In the genomic region with DNA sequence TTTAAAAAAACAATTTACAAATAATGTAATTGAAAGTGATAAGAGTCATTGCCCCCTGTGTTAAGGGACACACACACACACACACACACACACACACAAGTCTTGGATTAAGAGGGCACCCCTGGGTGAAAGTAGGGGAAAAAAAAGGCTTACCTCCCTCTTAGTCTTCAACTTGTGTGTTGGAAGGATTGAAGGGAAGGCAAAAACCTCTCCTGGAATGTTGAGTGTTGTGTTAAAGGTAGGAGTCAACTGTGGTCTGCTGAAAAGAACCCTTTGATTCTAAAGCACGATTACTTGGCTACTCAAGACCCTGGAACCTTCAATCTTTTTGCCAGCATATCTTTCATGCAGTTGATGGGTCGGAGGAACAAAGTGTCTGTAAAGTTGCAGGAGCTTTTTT, we compare ENCODE assay signal across 1 cellular context.
TF ChIP-seq lines count a peak whose summit lies in the region.

No MANE protein-coding gene starts in this region.

TF ChIP-seq in IMR-90, 13 proteins besides CTCF, POLR2A, EP300 and RAD21 (continued from another document):
- TF ChIP-seq, protein P1, sequence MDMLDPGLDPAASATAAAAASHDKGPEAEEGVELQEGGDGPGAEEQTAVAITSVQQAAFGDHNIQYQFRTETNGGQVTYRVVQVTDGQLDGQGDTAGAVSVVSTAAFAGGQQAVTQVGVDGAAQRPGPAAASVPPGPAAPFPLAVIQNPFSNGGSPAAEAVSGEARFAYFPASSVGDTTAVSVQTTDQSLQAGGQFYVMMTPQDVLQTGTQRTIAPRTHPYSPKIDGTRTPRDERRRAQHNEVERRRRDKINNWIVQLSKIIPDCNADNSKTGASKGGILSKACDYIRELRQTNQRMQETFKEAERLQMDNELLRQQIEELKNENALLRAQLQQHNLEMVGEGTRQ (IDR thresholded peaks at IDR 0.05; ENCODE audit: low read depth, low read length) = no peak
- TF ChIP-seq BHLHE40 (IDR thresholded peaks at IDR 0.05; ENCODE audit: low read depth, low read length) (no peak), MAFK (IDR thresholded peaks at IDR 0.05; ENCODE audit: low read depth, low read length) (no peak), MXI1 (IDR thresholded peaks at IDR 0.05; ENCODE audit: borderline replicate concordance, low read depth, low read length) (no peak), NFE2L2 (IDR thresholded peaks at IDR 0.05; ENCODE audit: low read depth, low read length) (no peak), SMC3 (IDR thresholded peaks at IDR 0.05; ENCODE audit: low read depth, low read length) (no peak), FOS (IDR thresholded peaks at IDR 0.05; ENCODE audit: low read depth, low read length) (no peak), MAZ (IDR thresholded peaks at IDR 0.05; ENCODE audit: borderline replicate concordance, low read depth, low read length) (no peak), CEBPB (IDR thresholded peaks at IDR 0.05; ENCODE audit: low read depth, low read length) (no peak), RCOR1 (IDR thresholded peaks at IDR 0.05; ENCODE audit: insufficient replicate concordance, low read length) (no peak)
- TF ChIP-seq, protein P2, sequence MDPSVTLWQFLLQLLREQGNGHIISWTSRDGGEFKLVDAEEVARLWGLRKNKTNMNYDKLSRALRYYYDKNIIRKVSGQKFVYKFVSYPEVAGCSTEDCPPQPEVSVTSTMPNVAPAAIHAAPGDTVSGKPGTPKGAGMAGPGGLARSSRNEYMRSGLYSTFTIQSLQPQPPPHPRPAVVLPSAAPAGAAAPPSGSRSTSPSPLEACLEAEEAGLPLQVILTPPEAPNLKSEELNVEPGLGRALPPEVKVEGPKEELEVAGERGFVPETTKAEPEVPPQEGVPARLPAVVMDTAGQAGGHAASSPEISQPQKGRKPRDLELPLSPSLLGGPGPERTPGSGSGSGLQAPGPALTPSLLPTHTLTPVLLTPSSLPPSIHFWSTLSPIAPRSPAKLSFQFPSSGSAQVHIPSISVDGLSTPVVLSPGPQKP (IDR thresholded peaks at IDR 0.05; ENCODE audit: borderline replicate concordance, low read depth, low read length) = no peak
